In the genomic region with DNA sequence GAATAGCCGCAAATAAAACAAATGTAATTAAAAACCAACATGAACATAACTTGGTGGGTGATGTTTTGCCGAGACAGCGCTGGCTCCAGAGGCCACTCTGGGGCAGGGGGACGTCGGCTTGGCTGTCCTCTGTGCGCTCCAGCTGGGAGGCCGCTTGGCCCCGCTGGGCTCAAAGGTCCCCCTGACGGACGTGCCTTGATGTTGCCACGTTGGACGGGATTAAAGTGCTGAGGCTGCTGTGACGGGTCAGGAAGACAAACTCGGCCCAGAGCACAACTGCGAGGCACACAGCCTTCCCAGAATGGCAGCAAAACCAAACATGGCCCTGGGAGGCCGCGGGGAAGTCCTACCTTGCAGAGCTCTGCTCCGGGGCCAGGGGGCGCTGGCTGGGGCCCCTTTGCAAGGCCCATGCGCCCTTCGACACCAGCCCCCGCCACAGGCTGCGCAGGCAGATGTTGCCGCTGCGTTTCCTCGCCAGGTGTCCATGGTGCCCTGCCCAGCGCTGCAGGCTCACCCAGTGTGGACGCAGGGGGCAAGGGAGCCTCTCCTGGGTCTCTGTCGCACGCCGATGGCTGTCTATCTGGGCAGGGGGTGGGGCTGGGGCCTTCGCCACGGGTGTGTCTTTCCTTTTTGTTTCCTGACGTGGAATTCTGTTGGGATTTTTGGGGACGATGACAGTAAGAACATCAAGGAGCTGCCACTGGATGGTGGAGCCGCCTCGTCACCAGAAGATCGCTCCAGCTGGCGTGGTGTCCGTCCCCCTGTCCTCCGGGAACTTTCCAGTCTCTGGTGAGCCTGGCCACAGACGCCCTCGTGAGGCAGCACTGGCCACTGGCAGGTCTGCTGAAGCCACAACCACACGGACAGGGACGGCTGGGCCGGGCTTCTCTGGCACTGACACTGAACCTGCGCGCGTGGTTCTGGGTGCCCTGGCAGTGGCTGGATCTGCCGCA, we compare ENCODE assay signal across 1 cellular context.
TF ChIP-seq lines count a peak whose summit lies in the region.

No MANE protein-coding gene starts in this region.

TF ChIP-seq in HepG2, 621 proteins besides CTCF, POLR2A, EP300 and RAD21 (continued from another document and continues in another):
- TF ChIP-seq, protein P1, sequence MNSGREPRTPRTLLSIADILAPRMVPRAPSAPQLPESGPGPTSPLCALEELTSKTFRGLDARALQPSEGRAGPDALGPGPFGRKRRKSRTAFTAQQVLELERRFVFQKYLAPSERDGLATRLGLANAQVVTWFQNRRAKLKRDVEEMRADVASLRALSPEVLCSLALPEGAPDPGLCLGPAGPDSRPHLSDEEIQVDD (CRISPR knock-in tag; IDR thresholded peaks at IDR 0.05; ENCODE audit: borderline replicate concordance) = peak; percentile 32; the same call in 1 of the 2 replicates
- TF ChIP-seq, protein P2, sequence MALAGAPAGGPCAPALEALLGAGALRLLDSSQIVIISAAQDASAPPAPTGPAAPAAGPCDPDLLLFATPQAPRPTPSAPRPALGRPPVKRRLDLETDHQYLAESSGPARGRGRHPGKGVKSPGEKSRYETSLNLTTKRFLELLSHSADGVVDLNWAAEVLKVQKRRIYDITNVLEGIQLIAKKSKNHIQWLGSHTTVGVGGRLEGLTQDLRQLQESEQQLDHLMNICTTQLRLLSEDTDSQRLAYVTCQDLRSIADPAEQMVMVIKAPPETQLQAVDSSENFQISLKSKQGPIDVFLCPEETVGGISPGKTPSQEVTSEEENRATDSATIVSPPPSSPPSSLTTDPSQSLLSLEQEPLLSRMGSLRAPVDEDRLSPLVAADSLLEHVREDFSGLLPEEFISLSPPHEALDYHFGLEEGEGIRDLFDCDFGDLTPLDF (CRISPR knock-in tag; IDR thresholded peaks at IDR 0.05) = no peak
- peak; percentile 30; the same call in 1 of the 2 replicates for TF ChIP-seq ETV5 (CRISPR knock-in tag; IDR thresholded peaks at IDR 0.05; ENCODE audit: borderline replicate concordance)
- TF ChIP-seq, protein P3, sequence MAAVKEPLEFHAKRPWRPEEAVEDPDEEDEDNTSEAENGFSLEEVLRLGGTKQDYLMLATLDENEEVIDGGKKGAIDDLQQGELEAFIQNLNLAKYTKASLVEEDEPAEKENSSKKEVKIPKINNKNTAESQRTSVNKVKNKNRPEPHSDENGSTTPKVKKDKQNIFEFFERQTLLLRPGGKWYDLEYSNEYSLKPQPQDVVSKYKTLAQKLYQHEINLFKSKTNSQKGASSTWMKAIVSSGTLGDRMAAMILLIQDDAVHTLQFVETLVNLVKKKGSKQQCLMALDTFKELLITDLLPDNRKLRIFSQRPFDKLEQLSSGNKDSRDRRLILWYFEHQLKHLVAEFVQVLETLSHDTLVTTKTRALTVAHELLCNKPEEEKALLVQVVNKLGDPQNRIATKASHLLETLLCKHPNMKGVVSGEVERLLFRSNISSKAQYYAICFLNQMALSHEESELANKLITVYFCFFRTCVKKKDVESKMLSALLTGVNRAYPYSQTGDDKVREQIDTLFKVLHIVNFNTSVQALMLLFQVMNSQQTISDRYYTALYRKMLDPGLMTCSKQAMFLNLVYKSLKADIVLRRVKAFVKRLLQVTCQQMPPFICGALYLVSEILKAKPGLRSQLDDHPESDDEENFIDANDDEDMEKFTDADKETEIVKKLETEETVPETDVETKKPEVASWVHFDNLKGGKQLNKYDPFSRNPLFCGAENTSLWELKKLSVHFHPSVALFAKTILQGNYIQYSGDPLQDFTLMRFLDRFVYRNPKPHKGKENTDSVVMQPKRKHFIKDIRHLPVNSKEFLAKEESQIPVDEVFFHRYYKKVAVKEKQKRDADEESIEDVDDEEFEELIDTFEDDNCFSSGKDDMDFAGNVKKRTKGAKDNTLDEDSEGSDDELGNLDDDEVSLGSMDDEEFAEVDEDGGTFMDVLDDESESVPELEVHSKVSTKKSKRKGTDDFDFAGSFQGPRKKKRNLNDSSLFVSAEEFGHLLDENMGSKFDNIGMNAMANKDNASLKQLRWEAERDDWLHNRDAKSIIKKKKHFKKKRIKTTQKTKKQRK (IDR thresholded peaks at IDR 0.05; ENCODE audit: low read length) = no peak
- no peak for TF ChIP-seq SOX13 (IDR thresholded peaks at IDR 0.05)
- TF ChIP-seq SOX13 (CRISPR knock-in tag; conservative IDR thresholded peaks at IDR 0.05 in 1 of 2, IDR thresholded peaks at IDR 0.05 in 1 of 2) = peak in 1 of 2 experiments; percentile 10; a peak in 1 of 4 replicates
- TF ChIP-seq SMAD3 (CRISPR knock-in tag; IDR thresholded peaks at IDR 0.05) = no peak
- TF ChIP-seq, protein P4, sequence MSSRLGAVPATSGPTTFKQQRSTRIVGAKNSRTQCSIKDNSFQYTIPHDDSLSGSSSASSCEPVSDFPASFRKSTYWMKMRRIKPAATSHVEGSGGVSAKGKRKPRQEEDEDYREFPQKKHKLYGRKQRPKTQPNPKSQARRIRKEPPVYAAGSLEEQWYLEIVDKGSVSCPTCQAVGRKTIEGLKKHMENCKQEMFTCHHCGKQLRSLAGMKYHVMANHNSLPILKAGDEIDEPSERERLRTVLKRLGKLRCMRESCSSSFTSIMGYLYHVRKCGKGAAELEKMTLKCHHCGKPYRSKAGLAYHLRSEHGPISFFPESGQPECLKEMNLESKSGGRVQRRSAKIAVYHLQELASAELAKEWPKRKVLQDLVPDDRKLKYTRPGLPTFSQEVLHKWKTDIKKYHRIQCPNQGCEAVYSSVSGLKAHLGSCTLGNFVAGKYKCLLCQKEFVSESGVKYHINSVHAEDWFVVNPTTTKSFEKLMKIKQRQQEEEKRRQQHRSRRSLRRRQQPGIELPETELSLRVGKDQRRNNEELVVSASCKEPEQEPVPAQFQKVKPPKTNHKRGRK (CRISPR knock-in tag; IDR thresholded peaks at IDR 0.05) = no peak
- peak; percentile 50; the same call in 1 of the 3 replicates for TF ChIP-seq MXI1 (IDR thresholded peaks at IDR 0.05; ENCODE audit: borderline replicate concordance, low read depth, low read length)
- no peak for TF ChIP-seq ZNF674 (CRISPR knock-in tag; IDR thresholded peaks at IDR 0.05; ENCODE audit: low read depth)
- TF ChIP-seq, protein P5, sequence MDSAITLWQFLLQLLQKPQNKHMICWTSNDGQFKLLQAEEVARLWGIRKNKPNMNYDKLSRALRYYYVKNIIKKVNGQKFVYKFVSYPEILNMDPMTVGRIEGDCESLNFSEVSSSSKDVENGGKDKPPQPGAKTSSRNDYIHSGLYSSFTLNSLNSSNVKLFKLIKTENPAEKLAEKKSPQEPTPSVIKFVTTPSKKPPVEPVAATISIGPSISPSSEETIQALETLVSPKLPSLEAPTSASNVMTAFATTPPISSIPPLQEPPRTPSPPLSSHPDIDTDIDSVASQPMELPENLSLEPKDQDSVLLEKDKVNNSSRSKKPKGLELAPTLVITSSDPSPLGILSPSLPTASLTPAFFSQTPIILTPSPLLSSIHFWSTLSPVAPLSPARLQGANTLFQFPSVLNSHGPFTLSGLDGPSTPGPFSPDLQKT (CRISPR knock-in tag; IDR thresholded peaks at IDR 0.05; ENCODE audit: borderline replicate concordance) = no peak
- TF ChIP-seq, protein P6, sequence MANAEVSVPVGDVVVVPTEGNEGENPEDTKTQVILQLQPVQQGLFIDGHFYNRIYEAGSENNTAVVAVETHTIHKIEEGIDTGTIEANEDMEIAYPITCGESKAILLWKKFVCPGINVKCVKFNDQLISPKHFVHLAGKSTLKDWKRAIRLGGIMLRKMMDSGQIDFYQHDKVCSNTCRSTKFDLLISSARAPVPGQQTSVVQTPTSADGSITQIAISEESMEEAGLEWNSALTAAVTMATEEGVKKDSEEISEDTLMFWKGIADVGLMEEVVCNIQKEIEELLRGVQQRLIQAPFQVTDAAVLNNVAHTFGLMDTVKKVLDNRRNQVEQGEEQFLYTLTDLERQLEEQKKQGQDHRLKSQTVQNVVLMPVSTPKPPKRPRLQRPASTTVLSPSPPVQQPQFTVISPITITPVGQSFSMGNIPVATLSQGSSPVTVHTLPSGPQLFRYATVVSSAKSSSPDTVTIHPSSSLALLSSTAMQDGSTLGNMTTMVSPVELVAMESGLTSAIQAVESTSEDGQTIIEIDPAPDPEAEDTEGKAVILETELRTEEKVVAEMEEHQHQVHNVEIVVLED (CRISPR knock-in tag; IDR thresholded peaks at IDR 0.05; ENCODE audit: borderline replicate concordance) = peak; percentile 58; the same call in 1 of the 2 replicates
- TF ChIP-seq RXRA (CRISPR knock-in tag; IDR thresholded peaks at IDR 0.05) = 0 out of 2 replicates have a peak, but pooled peaks have one; percentile 60
- TF ChIP-seq ZNF333 (CRISPR knock-in tag; IDR thresholded peaks at IDR 0.05; ENCODE audit: borderline replicate concordance) = peak; percentile 80
- TF ChIP-seq, protein P7, sequence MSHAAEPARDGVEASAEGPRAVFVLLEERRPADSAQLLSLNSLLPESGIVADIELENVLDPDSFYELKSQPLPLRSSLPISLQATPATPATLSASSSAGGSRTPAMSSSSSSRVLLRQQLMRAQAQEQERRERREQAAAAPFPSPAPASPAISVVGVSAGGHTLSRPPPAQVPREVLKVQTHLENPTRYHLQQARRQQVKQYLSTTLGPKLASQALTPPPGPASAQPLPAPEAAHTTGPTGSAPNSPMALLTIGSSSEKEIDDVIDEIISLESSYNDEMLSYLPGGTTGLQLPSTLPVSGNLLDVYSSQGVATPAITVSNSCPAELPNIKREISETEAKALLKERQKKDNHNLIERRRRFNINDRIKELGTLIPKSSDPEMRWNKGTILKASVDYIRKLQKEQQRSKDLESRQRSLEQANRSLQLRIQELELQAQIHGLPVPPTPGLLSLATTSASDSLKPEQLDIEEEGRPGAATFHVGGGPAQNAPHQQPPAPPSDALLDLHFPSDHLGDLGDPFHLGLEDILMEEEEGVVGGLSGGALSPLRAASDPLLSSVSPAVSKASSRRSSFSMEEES (CRISPR knock-in tag; IDR thresholded peaks at IDR 0.05) = 0 out of 2 replicates have a peak, but pooled peaks have one; percentile 8
- peak; percentile 23; the same call in 1 of the 2 replicates for TF ChIP-seq HDAC1 (CRISPR knock-in tag; IDR thresholded peaks at IDR 0.05)
- TF ChIP-seq ATF1 (CRISPR knock-in tag; IDR thresholded peaks at IDR 0.05) = no peak
- peak; percentile 65 for TF ChIP-seq POGZ (CRISPR knock-in tag; IDR thresholded peaks at IDR 0.05)
- TF ChIP-seq, protein P8, sequence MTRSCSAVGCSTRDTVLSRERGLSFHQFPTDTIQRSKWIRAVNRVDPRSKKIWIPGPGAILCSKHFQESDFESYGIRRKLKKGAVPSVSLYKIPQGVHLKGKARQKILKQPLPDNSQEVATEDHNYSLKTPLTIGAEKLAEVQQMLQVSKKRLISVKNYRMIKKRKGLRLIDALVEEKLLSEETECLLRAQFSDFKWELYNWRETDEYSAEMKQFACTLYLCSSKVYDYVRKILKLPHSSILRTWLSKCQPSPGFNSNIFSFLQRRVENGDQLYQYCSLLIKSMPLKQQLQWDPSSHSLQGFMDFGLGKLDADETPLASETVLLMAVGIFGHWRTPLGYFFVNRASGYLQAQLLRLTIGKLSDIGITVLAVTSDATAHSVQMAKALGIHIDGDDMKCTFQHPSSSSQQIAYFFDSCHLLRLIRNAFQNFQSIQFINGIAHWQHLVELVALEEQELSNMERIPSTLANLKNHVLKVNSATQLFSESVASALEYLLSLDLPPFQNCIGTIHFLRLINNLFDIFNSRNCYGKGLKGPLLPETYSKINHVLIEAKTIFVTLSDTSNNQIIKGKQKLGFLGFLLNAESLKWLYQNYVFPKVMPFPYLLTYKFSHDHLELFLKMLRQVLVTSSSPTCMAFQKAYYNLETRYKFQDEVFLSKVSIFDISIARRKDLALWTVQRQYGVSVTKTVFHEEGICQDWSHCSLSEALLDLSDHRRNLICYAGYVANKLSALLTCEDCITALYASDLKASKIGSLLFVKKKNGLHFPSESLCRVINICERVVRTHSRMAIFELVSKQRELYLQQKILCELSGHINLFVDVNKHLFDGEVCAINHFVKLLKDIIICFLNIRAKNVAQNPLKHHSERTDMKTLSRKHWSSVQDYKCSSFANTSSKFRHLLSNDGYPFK (CRISPR knock-in tag; IDR thresholded peaks at IDR 0.05; ENCODE audit: borderline replicate concordance) = peak; percentile 60; the same call in 1 of the 2 replicates
- no peak for TF ChIP-seq LCORL (IDR thresholded peaks at IDR 0.05)
- peak; percentile 77 for TF ChIP-seq LCORL (CRISPR knock-in tag; IDR thresholded peaks at IDR 0.05)
- TF ChIP-seq, protein P9, sequence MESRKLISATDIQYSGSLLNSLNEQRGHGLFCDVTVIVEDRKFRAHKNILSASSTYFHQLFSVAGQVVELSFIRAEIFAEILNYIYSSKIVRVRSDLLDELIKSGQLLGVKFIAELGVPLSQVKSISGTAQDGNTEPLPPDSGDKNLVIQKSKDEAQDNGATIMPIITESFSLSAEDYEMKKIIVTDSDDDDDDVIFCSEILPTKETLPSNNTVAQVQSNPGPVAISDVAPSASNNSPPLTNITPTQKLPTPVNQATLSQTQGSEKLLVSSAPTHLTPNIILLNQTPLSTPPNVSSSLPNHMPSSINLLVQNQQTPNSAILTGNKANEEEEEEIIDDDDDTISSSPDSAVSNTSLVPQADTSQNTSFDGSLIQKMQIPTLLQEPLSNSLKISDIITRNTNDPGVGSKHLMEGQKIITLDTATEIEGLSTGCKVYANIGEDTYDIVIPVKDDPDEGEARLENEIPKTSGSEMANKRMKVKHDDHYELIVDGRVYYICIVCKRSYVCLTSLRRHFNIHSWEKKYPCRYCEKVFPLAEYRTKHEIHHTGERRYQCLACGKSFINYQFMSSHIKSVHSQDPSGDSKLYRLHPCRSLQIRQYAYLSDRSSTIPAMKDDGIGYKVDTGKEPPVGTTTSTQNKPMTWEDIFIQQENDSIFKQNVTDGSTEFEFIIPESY (CRISPR knock-in tag; IDR thresholded peaks at IDR 0.05) = peak; percentile 29; the same call in 1 of the 2 replicates
- TF ChIP-seq RBFOX2 (IDR thresholded peaks at IDR 0.05; ENCODE audit: low read depth, low read length) = peak; percentile 67
- 0 out of 2 replicates have a peak, but pooled peaks have one; percentile 48 for TF ChIP-seq ADNP (CRISPR knock-in tag; IDR thresholded peaks at IDR 0.05)
- TF ChIP-seq ZNF547 (CRISPR knock-in tag; IDR thresholded peaks at IDR 0.05) = 0 out of 2 replicates have a peak, but pooled peaks have one; percentile 23
- TF ChIP-seq DPF2 (CRISPR knock-in tag; IDR thresholded peaks at IDR 0.05; ENCODE audit: borderline replicate concordance, low read depth) = peak; percentile 44; the same call in 1 of the 2 replicates
- peak; percentile 47 for TF ChIP-seq YY1 (IDR thresholded peaks at IDR 0.05; ENCODE audit: insufficient read depth, insufficient replicate concordance, low read depth, low read length)
- TF ChIP-seq JUN (CRISPR knock-in tag; IDR thresholded peaks at IDR 0.05) = 0 out of 2 replicates have a peak, but pooled peaks have one; percentile 45
- peak; percentile 71; the same call in 1 of the 2 replicates for TF ChIP-seq ZBTB20 (CRISPR knock-in tag; IDR thresholded peaks at IDR 0.05; ENCODE audit: borderline replicate concordance, low read depth)
- TF ChIP-seq, protein P10, sequence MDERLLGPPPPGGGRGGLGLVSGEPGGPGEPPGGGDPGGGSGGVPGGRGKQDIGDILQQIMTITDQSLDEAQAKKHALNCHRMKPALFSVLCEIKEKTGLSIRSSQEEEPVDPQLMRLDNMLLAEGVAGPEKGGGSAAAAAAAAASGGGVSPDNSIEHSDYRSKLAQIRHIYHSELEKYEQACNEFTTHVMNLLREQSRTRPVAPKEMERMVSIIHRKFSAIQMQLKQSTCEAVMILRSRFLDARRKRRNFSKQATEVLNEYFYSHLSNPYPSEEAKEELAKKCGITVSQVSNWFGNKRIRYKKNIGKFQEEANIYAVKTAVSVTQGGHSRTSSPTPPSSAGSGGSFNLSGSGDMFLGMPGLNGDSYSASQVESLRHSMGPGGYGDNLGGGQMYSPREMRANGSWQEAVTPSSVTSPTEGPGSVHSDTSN (CRISPR knock-in tag; IDR thresholded peaks at IDR 0.05) = 0 out of 2 replicates have a peak, but pooled peaks have one; percentile 19
